In genomic region chr20:62301773-62302340, GRCh38 we compare ENCODE assay signal across 8 cellular contexts. TPM values are rescaled to one million over a fixed set of nuclear protein-coding genes. Genes with fewer than 3 reads are reported as not detected.
DNase-seq lines count a peak whose midpoint lies in the region; ATAC-seq and TF ChIP-seq lines count a peak whose summit lies in the region.

No MANE protein-coding gene starts in this region.

- peaks cover 8% of the 10 kb centered on the region for H3K36me3 ChIP-seq in colonic mucosa

- peaks cover 18% of the 10 kb centered on the region for H3K4me1 ChIP-seq in colonic mucosa

- DNase-seq in AG08396 (ENCODE audit: low spot score) (peak; percentile 94), GM19238 (ENCODE audit: insufficient read length, low spot score) (peak; percentile 92), NCI-H524 treated with DMSO at 0.1 percent for 48 hours (lab: John Stamatoyannopoulos, UW) (peak; percentile 45), colonic mucosa (peak; percentile 93), left kidney (ENCODE audit: low read depth, low spot score) (peak; percentile 97)
- peak; percentile 95 for DNase-seq in activated CD4-positive, alpha-beta T cell treated with anti-CD3 and anti-CD28 coated beads for 48 hours
- DNase-seq in stimulated activated CD4-positive, alpha-beta T cell treated with anti-CD3 and anti-CD28 coated beads, Interleukin-1b, Interleukin-23, amount 100 ng/mL, for 4 hours (ENCODE audit: low read depth in 2 of 2): peak; percentile 76 to 78

- TF ChIP-seq CTCF in colonic mucosa (IDR thresholded peaks at IDR 0.05): peak; percentile 84

- peak overlapping the region; percentile 81 for H3K4me3 ChIP-seq in colonic mucosa

- intact Hi-C loops in colonic mucosa (cut with DNase I): loop anchor here (5.0 to 10.0 kb wide), 2 partner anchors 80 to 193 kb away; no protein-coding TSS in a partner anchor

- no peaks in the 10 kb centered on the region for H3K27me3 ChIP-seq in colonic mucosa

- ATAC-seq in HG03442 (IDR thresholded peaks at IDR 0.05; ENCODE audit: unreplicated experiment): peak; percentile 38

- H3K9me3 ChIP-seq in colonic mucosa: no peaks in the 10 kb centered on the region

- peak overlapping the region; percentile 89 for H3K27ac ChIP-seq in colonic mucosa

- peak overlapping the region; percentile 87 to 89 for H3K9ac ChIP-seq in colonic mucosa (ENCODE audit: low read depth in 2 of 2, low read length in 2 of 2)

RNA-seq across cellular contexts. Expression of gene ADRM1, which starts 0.9 kb away (rescaled TPM):
- total RNA-seq in colonic mucosa: 100 to 1,000 TPM in 1 of 2 donors, 10 to 100 TPM in 1; 70.5 to 109 TPM

Comparison
In these comparisons a context has a peak if more than half of its experiments do, and no peak if none do; other contexts are left out.
1. Peak in every context shown above with its lines: DNase-seq, ATAC-seq, H3K4me3 ChIP-seq and H3K27ac ChIP-seq.
2. DNase-seq: peak in every context shown above with its lines; median percentile 97 in left kidney; 95 in activated CD4-positive, alpha-beta T cell treated with anti-CD3 and anti-CD28 coated beads for 48 hours; 94 in AG08396; 93 in colonic mucosa; 92 in GM19238; 77 in stimulated activated CD4-positive, alpha-beta T cell treated with anti-CD3 and anti-CD28 coated beads, Interleukin-1b, Interleukin-23, amount 100 ng/mL, for 4 hours; 45 in NCI-H524 treated with DMSO at 0.1 percent for 48 hours.